ENCODE assay signal across 37 cellular contexts in genomic region chr12:76135456-76135855, GRCh38.
"Had no signal": no experiment of that assay in that cellular context is flagged by ENCODE, and none has a peak within 500 bp of the region (broad histone marks: within the 10 kb centered on the region; RNA-seq: fewer than 3 reads in every experiment).

No MANE protein-coding gene starts in this region.

- DNase-seq: activated CD4-positive, alpha-beta T cell treated with anti-CD3 and anti-CD28 coated beads, Interleukin-2, amount 10 ng/mL, durations not matched to agents 24 days and 14 days; activated CD4-positive, alpha-beta T cell treated with anti-CD3 and anti-CD28 coated beads, Interleukin-2, amount 50 U/mL, for 4 hours; activated CD8-positive, alpha-beta T cell treated with anti-CD3 and anti-CD28 coated beads for 36 hours; activated gamma-delta T cell; activated naive CD4-positive, alpha-beta T cell treated with Interleukin-2 at 50 U/mL for 16 hours; activated naive CD8-positive, alpha-beta T cell treated with anti-CD3 and anti-CD28 coated beads, Interleukin-2, amount 10 ng/mL, durations not matched to agents 7 days and 5 days; activated T-cell treated with anti-CD3 and anti-CD28 coated beads, Interleukin-2, amount 50 U/mL, for 1 hour; amygdala; body of pancreas; Kasumi-1; KBM-7; MM.1S; MV-4-11; NCI-H1092; NCI-H1436 treated with DMSO at 0.1 percent for 48 hours; NCI-H1694 treated with DMSO at 0.1 percent for 48 hours; NCI-H2029; NCI-H2171 treated with DMSO at 0.1 percent for 48 hours; NCI-H2227 treated with DMSO at 0.1 percent for 48 hours; NCI-H446 treated with DMSO at 0.1 percent for 48 hours; NCI-H524; NCI-H69; NCI-H82; NK-92 treated with Interleukin-12 subunit alpha and Interleukin-12 subunit beta, amount 100 ng/mL, for 24 hours; PC-3; Peyer's patch; RPMI8226; SHP77 treated with DMSO at 0.1 percent for 48 hours; SK-N-SH had no signal

- H3K4me1 ChIP-seq: ascending aorta, body of pancreas, breast epithelium, Peyer's patch, SJSA1 had no signal

- H3K36me3 Mint-ChIP-seq: activated naive CD4-positive, alpha-beta T cell treated with anti-CD3 and anti-CD28 coated beads, Interleukin-2, amount 50 U/mL, for 24 hours; activated naive CD8-positive, alpha-beta T cell treated with anti-CD3 and anti-CD28 coated beads, Interleukin-2, amount 10 ng/mL, durations not matched to agents 7 days and 5 days had no signal

- H3K27ac Mint-ChIP-seq: activated CD4-positive, alpha-beta T cell treated with anti-CD3 and anti-CD28 coated beads, Interleukin-2, amount 10 ng/mL, durations not matched to agents 24 days and 14 days; activated CD8-positive, alpha-beta T cell treated with anti-CD3 and anti-CD28 coated beads for 36 hours; activated naive CD4-positive, alpha-beta T cell treated with anti-CD3 and anti-CD28 coated beads, Interleukin-2, amount 50 U/mL, for 24 hours; activated naive CD8-positive, alpha-beta T cell treated with anti-CD3 and anti-CD28 coated beads, Interleukin-2, amount 10 ng/mL, durations not matched to agents 7 days and 5 days; activated T-helper 2 cell treated with anti-CD3 and anti-CD28 coated beads, Interferon-gamma antibody, Interleukin-2, Interleukin-4, amounts not matched to agents 10 μg/mL and 5 μg/mL and 100 μg/mL, durations not matched to agents 14 hours and 24 hours and 36 hours; T-helper 1 cell treated with Interleukin-12 subunit alpha and Interleukin-12 subunit beta and Interleukin-4 antibody, amounts not matched to agents 30 μg/mL and 1 μg/mL, for 36 hours; T-helper 2 cell treated with Interferon-gamma antibody and Interleukin-4, amounts not matched to agents 5 μg/mL and 100 μg/mL, for 36 hours had no signal

- H3K4me3 Mint-ChIP-seq: activated CD4-positive, alpha-beta T cell treated with anti-CD3 and anti-CD28 coated beads, Interleukin-2, amount 10 ng/mL, durations not matched to agents 24 days and 14 days; activated CD8-positive, alpha-beta T cell treated with anti-CD3 and anti-CD28 coated beads for 36 hours; activated naive CD4-positive, alpha-beta T cell treated with anti-CD3 and anti-CD28 coated beads, Interleukin-2, amount 50 U/mL, for 24 hours; activated naive CD8-positive, alpha-beta T cell treated with anti-CD3 and anti-CD28 coated beads, Interleukin-2, amount 10 ng/mL, durations not matched to agents 7 days and 5 days; T-helper 1 cell treated with Interleukin-12 subunit alpha and Interleukin-12 subunit beta and Interleukin-4 antibody, amounts not matched to agents 30 μg/mL and 1 μg/mL, for 36 hours; T-helper 2 cell treated with Interferon-gamma antibody and Interleukin-4, amounts not matched to agents 5 μg/mL and 100 μg/mL, for 36 hours had no signal

- ATAC-seq: activated CD8-positive, alpha-beta T cell treated with anti-CD3 and anti-CD28 coated beads for 36 hours; body of pancreas; PC-3 had no signal

- H3K27me3 Mint-ChIP-seq: activated naive CD4-positive, alpha-beta T cell treated with anti-CD3 and anti-CD28 coated beads, Interleukin-2, amount 50 U/mL, for 24 hours had no signal

- H3K9me3 ChIP-seq: ascending aorta, body of pancreas, Peyer's patch, SJSA1, SK-N-SH had no signal

- H3K9me3 Mint-ChIP-seq: activated CD8-positive, alpha-beta T cell treated with anti-CD3 and anti-CD28 coated beads for 36 hours; activated naive CD8-positive, alpha-beta T cell treated with anti-CD3 and anti-CD28 coated beads, Interleukin-2, amount 10 ng/mL, durations not matched to agents 7 days and 5 days had no signal

- H3K9me2 ChIP-seq: SK-N-SH had no signal

- H3K4me1 Mint-ChIP-seq: activated CD4-positive, alpha-beta T cell treated with anti-CD3 and anti-CD28 coated beads, Interleukin-2, amount 10 ng/mL, durations not matched to agents 24 days and 14 days; activated naive CD4-positive, alpha-beta T cell treated with anti-CD3 and anti-CD28 coated beads, Interleukin-2, amount 50 U/mL, for 24 hours; activated naive CD8-positive, alpha-beta T cell treated with anti-CD3 and anti-CD28 coated beads, Interleukin-2, amount 10 ng/mL, durations not matched to agents 7 days and 5 days had no signal

- H3K27ac ChIP-seq: ascending aorta, body of pancreas, breast epithelium, Peyer's patch, SJSA1 had no signal

- H3K36me3 ChIP-seq: ascending aorta, breast epithelium, Peyer's patch, SJSA1 had no signal

- H3K27me3 ChIP-seq: ascending aorta, body of pancreas, breast epithelium, Peyer's patch, SJSA1 had no signal

- H3K4me3 ChIP-seq: ascending aorta, body of pancreas, breast epithelium, Peyer's patch, SJSA1 had no signal

- FAIRE-seq: TTC549 had no signal

- H3K4me2 ChIP-seq: SK-N-SH had no signal
